ENCODE assay signal across 1 cellular context in genomic region chr11:36229091-36229490, GRCh38.
TF ChIP-seq lines count a peak whose summit lies in the region.

No MANE protein-coding gene starts in this region.

TF ChIP-seq in GM23338, 12 proteins besides CTCF, POLR2A, EP300 and RAD21 (continued from another document):
- TF ChIP-seq CREB1 (CRISPR knock-in tag; IDR thresholded peaks at IDR 0.05; ENCODE audit: low read depth) = no peak
- no peak for TF ChIP-seq ZNF331 (CRISPR knock-in tag; IDR thresholded peaks at IDR 0.05; ENCODE audit: low read depth)
- TF ChIP-seq ZNF114 (CRISPR knock-in tag; IDR thresholded peaks at IDR 0.05) = no peak
- TF ChIP-seq REST (IDR thresholded peaks at IDR 0.05; ENCODE audit: unreplicated experiment) = no peak
